In the genomic region with DNA sequence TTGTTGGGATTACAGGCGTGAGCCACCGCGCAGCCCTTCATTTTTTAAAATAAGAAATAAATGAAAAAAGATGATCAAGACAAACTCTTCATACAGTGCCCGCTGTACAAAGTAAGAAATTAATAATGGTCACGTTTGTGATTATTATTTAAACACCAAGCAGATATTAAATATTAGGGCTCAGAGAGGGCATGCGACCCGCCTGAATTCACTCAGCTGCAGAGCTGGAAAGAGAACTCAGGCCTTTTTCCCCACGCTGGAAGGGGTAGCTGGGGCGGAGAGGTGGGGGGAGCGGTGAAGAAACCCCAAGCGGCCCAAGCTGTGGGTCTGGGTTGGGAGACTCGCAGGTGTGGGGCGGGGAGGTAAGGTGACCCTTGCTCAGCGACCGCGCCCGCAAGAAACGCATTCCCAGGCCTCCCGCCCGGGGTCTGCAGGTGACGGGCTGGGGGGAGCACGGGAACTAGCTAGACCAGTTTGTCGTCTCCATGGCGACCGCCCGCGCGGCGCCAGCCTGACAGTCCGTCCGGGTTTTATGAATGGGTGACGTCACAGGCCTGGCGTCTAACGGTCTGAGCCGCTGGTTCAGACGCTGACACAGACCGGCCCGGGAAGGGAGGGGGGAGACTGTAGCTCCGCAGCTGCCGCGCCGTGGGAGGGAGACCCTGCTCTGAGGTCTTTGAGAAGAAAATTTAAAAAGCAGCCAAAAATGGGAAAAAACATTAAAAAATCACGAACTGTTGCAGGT, we compare ENCODE assay signal across 8 cellular contexts. TPM values are rescaled to one million over a fixed set of nuclear protein-coding genes. Genes with fewer than 3 reads are reported as not detected.
A peak's percentile ranks its signal among the peaks of the same experiment; 100 is the strongest.
DNase-seq lines count a peak whose midpoint lies in the region; ATAC-seq and TF ChIP-seq lines count a peak whose summit lies in the region.

No MANE protein-coding gene starts in this region.

- peak overlapping the region; percentile 30 for H3K27ac Mint-ChIP-seq in activated CD4-positive, alpha-beta T cell treated with anti-CD3 and anti-CD28 coated beads, Interleukin-2, amount 10 ng/mL, durations not matched to agents 24 days and 14 days

- TF ChIP-seq CTCF in coronary artery (IDR thresholded peaks at IDR 0.05) = no peak

- intact Hi-C loops in activated CD4-positive, alpha-beta T cell treated with anti-CD3 and anti-CD28 coated beads, Interleukin-2, amount 10 ng/mL, durations not matched to agents 24 days and 14 days (cut with micrococcal nuclease) = loop anchor here (2.0 kb wide), 2 partner anchors 15 to 89 kb away; a partner anchor contains a TSS
- intact Hi-C loops in left colon (cut with DNase I, micrococcal nuclease) = no loop called here

- TF ChIP-seq POLR2A in GM18505 (IDR thresholded peaks at IDR 0.05; ENCODE audit: borderline replicate concordance, extremely low read depth, insufficient read depth, insufficient read length) = no peak

- ATAC-seq in GM18505 (IDR thresholded peaks at IDR 0.05; ENCODE audit: unreplicated experiment) = peak; percentile 38
- peak; percentile 48 for ATAC-seq in HG03442 (IDR thresholded peaks at IDR 0.05; ENCODE audit: unreplicated experiment)
- ATAC-seq in left colon = peak; percentile 58
- no peak for ATAC-seq in GM21576 (IDR thresholded peaks at IDR 0.05; ENCODE audit: unreplicated experiment)

- peaks cover 47% of the 10 kb centered on the region for H3K27me3 Mint-ChIP-seq in activated CD4-positive, alpha-beta T cell treated with anti-CD3 and anti-CD28 coated beads, Interleukin-2, amount 10 ng/mL, durations not matched to agents 24 days and 14 days

- peak overlapping the region; percentile 88 for H3K4me3 ChIP-seq in coronary artery

- DNase-seq in NCI-H69 (lab: John Stamatoyannopoulos, UW) = peak; percentile 100
- DNase-seq in activated CD4-positive, alpha-beta T cell treated with anti-CD3 and anti-CD28 coated beads, Interleukin-2, amount 10 ng/mL, durations not matched to agents 24 days and 14 days = peak; percentile 92
- DNase-seq in coronary artery (ENCODE audit: low spot score) = peak; percentile 99
- peak; percentile 97 to 98 for DNase-seq in left colon
- peak; percentile 66 to 69 for DNase-seq in stimulated activated CD4-positive, alpha-beta T cell treated with anti-CD3 and anti-CD28 coated beads, Interleukin-15, amount 100 ng/mL, for 48 hours (ENCODE audit: low read depth in 2 of 2)

- no peaks in the 10 kb centered on the region for H3K9me3 Mint-ChIP-seq in activated CD4-positive, alpha-beta T cell treated with anti-CD3 and anti-CD28 coated beads, Interleukin-2, amount 10 ng/mL, durations not matched to agents 24 days and 14 days

- H3K27ac ChIP-seq in coronary artery = peak overlapping the region; percentile 87 to 94

- H3K4me3 Mint-ChIP-seq in activated CD4-positive, alpha-beta T cell treated with anti-CD3 and anti-CD28 coated beads, Interleukin-2, amount 10 ng/mL, durations not matched to agents 24 days and 14 days = peak overlapping the region; percentile 98

- H3K36me3 Mint-ChIP-seq in activated CD4-positive, alpha-beta T cell treated with anti-CD3 and anti-CD28 coated beads, Interleukin-2, amount 10 ng/mL, durations not matched to agents 24 days and 14 days (ENCODE audit: low read depth) = no peaks in the 10 kb centered on the region

- peaks cover 26% of the 10 kb centered on the region for H3K4me1 Mint-ChIP-seq in activated CD4-positive, alpha-beta T cell treated with anti-CD3 and anti-CD28 coated beads, Interleukin-2, amount 10 ng/mL, durations not matched to agents 24 days and 14 days

RNA-seq across cellular contexts. Expression of a gene that starts 1.1 kb away (rescaled TPM):
- total RNA-seq in activated CD4-positive, alpha-beta T cell treated with anti-CD3 and anti-CD28 coated beads, Interleukin-2, amount 10 ng/mL, durations not matched to agents 24 days and 14 days = 2.7 and 2.9 TPM in 2 replicates
- 100 to 1,000 TPM; 298 to 363 TPM for total RNA-seq in left colon

RNA-seq across cellular contexts. Expression of a gene that starts 33.7 kb away (rescaled TPM):
- total RNA-seq in activated CD4-positive, alpha-beta T cell treated with anti-CD3 and anti-CD28 coated beads, Interleukin-2, amount 10 ng/mL, durations not matched to agents 24 days and 14 days = not detected in 2 replicates
- total RNA-seq in left colon = under 1 TPM in 1 of 2 donors, not detected in 1; 0.67 TPM

Comparison
In these comparisons a context has a peak if more than half of its experiments do, and no peak if none do; other contexts are left out.
1. RNA of a gene that starts 1.1 kb away (total RNA-seq): 298 to 363 TPM in left colon; 2.7 to 2.9 TPM in activated CD4-positive, alpha-beta T cell treated with anti-CD3 and anti-CD28 coated beads, Interleukin-2, amount 10 ng/mL, durations not matched to agents 24 days and 14 days; every median in the first group is over 10 times any median in the second.
2. Peak in every context shown above with its lines, with median percentiles within 50 percentile points of each other: DNase-seq.